11 cellular contexts compared by ENCODE assay signal in genomic region chr2:156065912-156066311, GRCh38.
A peak's percentile ranks its signal among the peaks of the same experiment; 100 is the strongest.
DNase-seq lines count a peak whose midpoint lies in the region; ATAC-seq and TF ChIP-seq lines count a peak whose summit lies in the region.
"Had no signal": no experiment of that assay in that cellular context is flagged by ENCODE, and none has a peak within 500 bp of the region (broad histone marks: within the 10 kb centered on the region; RNA-seq: fewer than 3 reads in every experiment).

No MANE protein-coding gene starts in this region.

- no peaks in the 10 kb centered on the region for H3K79me2 ChIP-seq in OCI-LY1 (ENCODE audit: insufficient read depth, low read length)

- DNase-seq in COLO668 (lab: John Stamatoyannopoulos, UW; ENCODE audit: unreplicated experiment) = peak; percentile 35
- peak; percentile 9 for DNase-seq in GM12865 (ENCODE audit: low read depth)
- no peak for DNase-seq in foreskin keratinocyte
- no peak for DNase-seq in foreskin melanocyte
- DNase-seq in CD14-positive monocyte (ENCODE audit: low spot score) = no peak
- no peak for DNase-seq in GF-D8 (lab: John Stamatoyannopoulos, UW)
- no peak for DNase-seq in H4 (ENCODE audit: low spot score)
- DNase-seq: activated CD4-positive, CD25-positive, alpha-beta regulatory T cell treated with anti-CD3 and anti-CD28 coated beads, Interleukin-2, amount 50 U/mL, for 72 hours; NCI-H2227 treated with DMSO at 0.1 percent for 48 hours had no signal

- no peak overlapping the region for H3K27ac Mint-ChIP-seq in CD14-positive monocyte

- H3K9ac ChIP-seq in OCI-LY1 (ENCODE audit: low read length) = no peak overlapping the region

- H3K27ac ChIP-seq in OCI-LY1 (ENCODE audit: low read depth, low read length, poor library complexity, severe bottlenecking) (no peak overlapping the region), foreskin keratinocyte (no peak overlapping the region)
- H3K27ac ChIP-seq: SK-N-MC had no signal

- H3K4me1 ChIP-seq in OCI-LY1 (ENCODE audit: insufficient read depth, low read length, severe bottlenecking) = no peaks in the 10 kb centered on the region
- H3K4me1 ChIP-seq in foreskin keratinocyte = peaks cover 4% of the 10 kb centered on the region

- H3K9me3 ChIP-seq in OCI-LY1 (ENCODE audit: low read length) = no peaks in the 10 kb centered on the region

- H3K4me2 ChIP-seq in OCI-LY1 (ENCODE audit: low read length) = no peak overlapping the region

- H3K9me3 Mint-ChIP-seq in CD14-positive monocyte = no peaks in the 10 kb centered on the region

- H3K27me3 ChIP-seq in OCI-LY1 (ENCODE audit: insufficient read depth, low read length) (no peaks in the 10 kb centered on the region), foreskin keratinocyte (no peaks in the 10 kb centered on the region)

- TF ChIP-seq CTCF in GM12865 (IDR thresholded peaks at IDR 0.05; ENCODE audit: insufficient read depth, low read depth, low read length, missing control alignments) (peak; percentile 15), OCI-LY1 (IDR thresholded peaks at IDR 0.05; ENCODE audit: low read length) (peak; percentile 47), foreskin keratinocyte (conservative IDR thresholded peaks at IDR 0.05) (peak; percentile 69), CD14-positive monocyte (IDR thresholded peaks at IDR 0.05) (no peak)

- ATAC-seq in foreskin keratinocyte = no peak

- intact Hi-C loops in CD14-positive monocyte (cut with micrococcal nuclease) = no loop called here

- no peaks in the 10 kb centered on the region for H3K4me1 Mint-ChIP-seq in CD14-positive monocyte

- no peaks in the 10 kb centered on the region for H3F3A ChIP-seq in OCI-LY1 (ENCODE audit: insufficient read depth, low read length)

- no peak overlapping the region for H2AFZ ChIP-seq in OCI-LY1 (ENCODE audit: low read length)

- H3K36me3 ChIP-seq in OCI-LY1 (ENCODE audit: insufficient read depth, low read length) = no peaks in the 10 kb centered on the region

- H3K4me3 Mint-ChIP-seq in CD14-positive monocyte = no peak overlapping the region

- H3K4me3 ChIP-seq in GM12865 (ENCODE audit: low read depth, low read length) (no peak overlapping the region), OCI-LY1 (ENCODE audit: low read depth, low read length, poor library complexity, severe bottlenecking) (no peak overlapping the region)
- H3K4me3 ChIP-seq: SK-N-MC had no signal

- no peaks in the 10 kb centered on the region for H3K9me2 ChIP-seq in OCI-LY1 (ENCODE audit: low read depth, low read length)

- H4K20me1 ChIP-seq in OCI-LY1 (ENCODE audit: insufficient read depth, low read length) = no peaks in the 10 kb centered on the region

- H3K36me3 Mint-ChIP-seq in CD14-positive monocyte = no peaks in the 10 kb centered on the region

- peaks cover 1 to 2% (median 1%) of the 10 kb centered on the region in 3 donors for H3K27me3 Mint-ChIP-seq in CD14-positive monocyte (ENCODE audit: low read depth in 3 of 3)

Comparison
In these comparisons a context has a peak if more than half of its experiments do, and no peak if none do; other contexts are left out.
1. DNase-seq: peak in COLO668 (single experiment) and GM12865 (single experiment); none in foreskin keratinocyte (0 of 2), foreskin melanocyte (single experiment), CD14-positive monocyte (single experiment), GF-D8 (single experiment) and H4 (single experiment).